9 cellular contexts compared by ENCODE assay signal in the genomic region with DNA sequence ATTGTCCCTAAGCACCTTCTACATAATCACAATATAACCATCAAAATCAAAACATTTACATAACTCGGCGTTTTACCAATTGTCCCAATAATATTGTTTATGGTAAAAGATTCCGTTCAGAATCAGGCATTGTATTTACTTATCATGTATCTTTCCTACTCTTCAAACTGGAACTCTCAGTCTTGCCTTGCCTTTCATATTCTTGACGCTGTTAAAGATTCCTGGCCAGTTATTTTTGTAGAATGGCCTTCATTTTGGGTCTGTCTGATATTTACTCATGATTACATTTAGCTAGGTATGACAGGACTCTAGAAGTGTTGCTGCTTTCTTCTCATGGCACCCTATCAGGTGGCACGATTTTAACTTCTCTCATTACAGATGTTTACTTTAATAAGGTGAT. TPM values are rescaled to one million over a fixed set of nuclear protein-coding genes. Genes with fewer than 3 reads are reported as not detected.
A peak's percentile ranks its signal among the peaks of the same experiment; 100 is the strongest.
DNase-seq lines count a peak whose midpoint lies in the region; ATAC-seq, FAIRE-seq and TF ChIP-seq lines count a peak whose summit lies in the region.
"Had no signal": no experiment of that assay in that cellular context is flagged by ENCODE, and none has a peak within 500 bp of the region (broad histone marks: within the 10 kb centered on the region; RNA-seq: fewer than 3 reads in every experiment).

No MANE protein-coding gene starts in this region.

- H3K27me3 Mint-ChIP-seq in activated T-cell treated with anti-CD3 and anti-CD28 coated beads, Interleukin-2, amount 50 U/mL, for 4 hours (ENCODE audit: low read depth): no peaks in the 10 kb centered on the region

- H2AFZ ChIP-seq in keratinocyte (ENCODE audit: control insufficient read depth, low read length): peak overlapping the region; percentile 99

- H3K27ac ChIP-seq in WERI-Rb-1 (peak overlapping the region; percentile 77; the same call in 1 of the 2 replicates), keratinocyte (ENCODE audit: control insufficient read depth, insufficient read depth, low read length) (peak overlapping the region; percentile 73), subcutaneous abdominal adipose tissue (ENCODE audit: low read depth, low read length) (peak overlapping the region; percentile 58)
- H3K27ac ChIP-seq in effector memory CD4-positive, alpha-beta T cell (ENCODE audit: insufficient read depth, low read length, poor library complexity, severe bottlenecking): no peak overlapping the region

- peaks cover 28% of the 10 kb centered on the region for H3K79me2 ChIP-seq in keratinocyte (ENCODE audit: control insufficient read depth, insufficient read depth, low read length)

- H3K9ac ChIP-seq in keratinocyte (ENCODE audit: control insufficient read depth, extremely low read depth, insufficient read depth, low read length): no peak overlapping the region
- H3K9ac ChIP-seq in subcutaneous abdominal adipose tissue (ENCODE audit: low read length in 5 of 5): no peak overlapping the region

- H3K4me3 ChIP-seq in WERI-Rb-1 (ENCODE audit: low read depth, low read length): peak overlapping the region; percentile 98; the same call in 1 of the 2 replicates
- H3K4me3 ChIP-seq in keratinocyte (ENCODE audit: control insufficient read depth in 2 of 3, extremely low read depth in 1 of 3, insufficient read depth in 2 of 3, low read depth in 1 of 3, low read length in 3 of 3): peak overlapping the region in 1 of 3 experiments; percentile 68
- H3K4me3 ChIP-seq in subcutaneous abdominal adipose tissue (ENCODE audit: low read depth in 1 of 5, low read length in 5 of 5): peak overlapping the region in 4 of 5 donors; percentile 85 to 100 (median 99)
- no peak overlapping the region for H3K4me3 ChIP-seq in effector memory CD4-positive, alpha-beta T cell (ENCODE audit: insufficient read depth, low read depth, low read length, poor library complexity, severe bottlenecking)

- ATAC-seq in activated T-cell treated with anti-CD3 and anti-CD28 coated beads, Interleukin-2, amount 50 U/mL, for 4 hours: no peak

- H3K9me3 ChIP-seq in WERI-Rb-1 (ENCODE audit: severe bottlenecking) (no peaks in the 10 kb centered on the region), keratinocyte (ENCODE audit: control insufficient read depth, low read depth, low read length) (no peaks in the 10 kb centered on the region), subcutaneous abdominal adipose tissue (ENCODE audit: control insufficient read depth in 5 of 5, low read length in 5 of 5) (no peaks in the 10 kb centered on the region)
- no peaks in the 10 kb centered on the region for H3K9me3 ChIP-seq in effector memory CD4-positive, alpha-beta T cell (ENCODE audit: control insufficient read depth, low read length)
- H3K9me3 ChIP-seq: SJSA1 had no signal

- H3K4me2 ChIP-seq in keratinocyte (ENCODE audit: control insufficient read depth, extremely low read depth, insufficient read depth, low read depth, low read length): peak overlapping the region; percentile 96

- H3K9me3 Mint-ChIP-seq in activated T-cell treated with anti-CD3 and anti-CD28 coated beads, Interleukin-2, amount 50 U/mL, for 4 hours: no peaks in the 10 kb centered on the region

- H3K36me3 ChIP-seq in WERI-Rb-1 (no peaks in the 10 kb centered on the region), keratinocyte (ENCODE audit: control insufficient read depth in 2 of 2, extremely low read depth in 1 of 2, insufficient read depth in 2 of 2, low read length in 2 of 2) (no peaks in the 10 kb centered on the region), subcutaneous abdominal adipose tissue (ENCODE audit: control insufficient read depth in 5 of 5, insufficient read depth in 5 of 5, low read length in 5 of 5) (peaks cover 0 to 2% (median 0%) of the 10 kb centered on the region in 5 donors)
- H3K36me3 ChIP-seq in effector memory CD4-positive, alpha-beta T cell (ENCODE audit: control insufficient read depth, insufficient read depth, low read length): no peaks in the 10 kb centered on the region

- H4K20me1 ChIP-seq in keratinocyte (ENCODE audit: control insufficient read depth, extremely low read depth, insufficient read depth, low read length): no peaks in the 10 kb centered on the region

- FAIRE-seq in keratinocyte (lab: Jason Lieb, UNC): no peak

- peak overlapping the region; percentile 96 for H3K4me3 Mint-ChIP-seq in activated T-cell treated with anti-CD3 and anti-CD28 coated beads, Interleukin-2, amount 50 U/mL, for 4 hours

- no peak for TF ChIP-seq CTCF in WERI-Rb-1 (IDR thresholded peaks at IDR 0.05; ENCODE audit: low read depth, low read length)
- no peak for TF ChIP-seq CTCF in keratinocyte (optimal IDR thresholded peaks at IDR 0.05 in 1 of 3, IDR thresholded peaks at IDR 0.05 in 1 of 3, conservative IDR thresholded peaks at IDR 0.05 in 1 of 3; ENCODE audit: extremely low read depth in 1 of 3, insufficient read depth in 2 of 3, low read length in 3 of 3)

- no peaks in the 10 kb centered on the region for H3K36me3 Mint-ChIP-seq in activated T-cell treated with anti-CD3 and anti-CD28 coated beads, Interleukin-2, amount 50 U/mL, for 4 hours (ENCODE audit: insufficient read depth)

- no peaks in the 10 kb centered on the region for H3K9me1 ChIP-seq in keratinocyte (ENCODE audit: control insufficient read depth, extremely low read depth, insufficient read depth, low read length)

- H3K4me1 ChIP-seq in keratinocyte (ENCODE audit: control insufficient read depth, extremely low read depth, insufficient read depth, low read length) (peaks cover 10% of the 10 kb centered on the region), subcutaneous abdominal adipose tissue (ENCODE audit: control insufficient read depth in 5 of 5, insufficient read depth in 5 of 5, low read length in 5 of 5) (peaks cover 0 to 28% (median 22%) of the 10 kb centered on the region in 5 donors)
- H3K4me1 ChIP-seq in effector memory CD4-positive, alpha-beta T cell (ENCODE audit: control insufficient read depth, insufficient read depth, low read length, poor library complexity, severe bottlenecking): no peaks in the 10 kb centered on the region

- peaks cover 23% of the 10 kb centered on the region for H3K4me1 Mint-ChIP-seq in activated T-cell treated with anti-CD3 and anti-CD28 coated beads, Interleukin-2, amount 50 U/mL, for 4 hours (ENCODE audit: low read depth)

- no peaks in the 10 kb centered on the region for H3K27me3 ChIP-seq in WERI-Rb-1 (ENCODE audit: insufficient read depth, low read depth, severe bottlenecking)
- H3K27me3 ChIP-seq in keratinocyte (ENCODE audit: control insufficient read depth, extremely low read depth, insufficient read depth, low read length): no peaks in the 10 kb centered on the region
- H3K27me3 ChIP-seq in subcutaneous abdominal adipose tissue (ENCODE audit: control insufficient read depth in 5 of 5, insufficient read depth in 4 of 5, low read length in 5 of 5): no peaks in the 10 kb centered on the region
- no peaks in the 10 kb centered on the region for H3K27me3 ChIP-seq in effector memory CD4-positive, alpha-beta T cell (replicated peaks; ENCODE audit: control insufficient read depth, insufficient read depth, low read length, poor library complexity, severe bottlenecking)
- H3K27me3 ChIP-seq: SJSA1 had no signal

- no peak for DNase-seq in activated T-cell treated with anti-CD3 and anti-CD28 coated beads, Interleukin-2, amount 50 U/mL, for 4 hours
- no peak for DNase-seq in activated T-cell treated with anti-CD3 and anti-CD28 coated beads, Interleukin-2, amount 50 U/mL, for 1 hour
- DNase-seq in WERI-Rb-1: no peak
- DNase-seq in keratinocyte (ENCODE audit: low read depth, low spot score): no peak
- DNase-seq in globus pallidus (ENCODE audit: low spot score): no peak
- no peak for DNase-seq in effector memory CD4-positive, alpha-beta T cell
- no peak for DNase-seq in cerebellar cortex (ENCODE audit: low spot score)

- dilution Hi-C loops in keratinocyte (cut with MboI; ENCODE audit: extremely low pct_ligation_motif_present, low sequenced_read_pairs): no loop called here

RNA-seq across cellular contexts. Expression of a gene that starts 0.8 kb away (rescaled TPM):
- total RNA-seq in activated T-cell treated with anti-CD3 and anti-CD28 coated beads, Interleukin-2, amount 50 U/mL, for 4 hours: 10 to 100 TPM; 10.7 to 13.0 (median 12.0) TPM
- polyA plus RNA-seq in keratinocyte: 12.7 to 16.7 TPM (median 15.1 TPM) in 3 replicates
- polyA plus RNA-seq in keratinocyte (2011; ENCODE audit: low read depth): 5.9 TPM
- 5.9 and 12.7 TPM in 2 replicates for polyA plus RNA-seq in keratinocyte (2011; cell fraction: cytosol; rRNA removed)
- polyA plus RNA-seq in keratinocyte (2011; cell fraction: nucleus; rRNA removed): 19.3 and 19.4 TPM in 2 replicates
- 6.5 and 9.9 TPM in 2 replicates for polyA plus RNA-seq in keratinocyte (2012; ENCODE audit: low replicate concordance)
- 16.0 to 35.2 TPM (median 32.3 TPM) in 3 replicates for polyA minus RNA-seq in keratinocyte
- polyA minus RNA-seq in keratinocyte (2011; cell fraction: cytosol; rRNA and poly(A)+ RNA removed): 15.7 TPM
- polyA minus RNA-seq in keratinocyte (2011; cell fraction: nucleus; rRNA and poly(A)+ RNA removed): 29.2 and 52.2 TPM in 2 replicates

RNA-seq across cellular contexts. Expression of a gene that starts 36.1 kb away (rescaled TPM):
- total RNA-seq in activated T-cell treated with anti-CD3 and anti-CD28 coated beads, Interleukin-2, amount 50 U/mL, for 4 hours: 10 to 100 TPM; 29.0 to 31.8 (median 30.2) TPM
- polyA plus RNA-seq in keratinocyte: 13.1 to 26.2 TPM (median 22.3 TPM) in 3 replicates
- polyA plus RNA-seq in keratinocyte (2011; ENCODE audit: low read depth): 3.2 TPM
- polyA plus RNA-seq in keratinocyte (2011; cell fraction: cytosol; rRNA removed): 22.4 and 25.9 TPM in 2 replicates
- 9.2 and 9.3 TPM in 2 replicates for polyA plus RNA-seq in keratinocyte (2011; cell fraction: nucleus; rRNA removed)
- 7.6 and 17.6 TPM in 2 replicates for polyA plus RNA-seq in keratinocyte (2012; ENCODE audit: low replicate concordance)
- polyA minus RNA-seq in keratinocyte: 2.6 to 17.2 TPM (median 11.9 TPM) in 3 replicates
- 19.2 TPM for polyA minus RNA-seq in keratinocyte (2011; cell fraction: cytosol; rRNA and poly(A)+ RNA removed)
- 4.3 and 7.8 TPM in 2 replicates for polyA minus RNA-seq in keratinocyte (2011; cell fraction: nucleus; rRNA and poly(A)+ RNA removed)
